ENCODE assay signal across 8 cellular contexts in the genomic region with DNA sequence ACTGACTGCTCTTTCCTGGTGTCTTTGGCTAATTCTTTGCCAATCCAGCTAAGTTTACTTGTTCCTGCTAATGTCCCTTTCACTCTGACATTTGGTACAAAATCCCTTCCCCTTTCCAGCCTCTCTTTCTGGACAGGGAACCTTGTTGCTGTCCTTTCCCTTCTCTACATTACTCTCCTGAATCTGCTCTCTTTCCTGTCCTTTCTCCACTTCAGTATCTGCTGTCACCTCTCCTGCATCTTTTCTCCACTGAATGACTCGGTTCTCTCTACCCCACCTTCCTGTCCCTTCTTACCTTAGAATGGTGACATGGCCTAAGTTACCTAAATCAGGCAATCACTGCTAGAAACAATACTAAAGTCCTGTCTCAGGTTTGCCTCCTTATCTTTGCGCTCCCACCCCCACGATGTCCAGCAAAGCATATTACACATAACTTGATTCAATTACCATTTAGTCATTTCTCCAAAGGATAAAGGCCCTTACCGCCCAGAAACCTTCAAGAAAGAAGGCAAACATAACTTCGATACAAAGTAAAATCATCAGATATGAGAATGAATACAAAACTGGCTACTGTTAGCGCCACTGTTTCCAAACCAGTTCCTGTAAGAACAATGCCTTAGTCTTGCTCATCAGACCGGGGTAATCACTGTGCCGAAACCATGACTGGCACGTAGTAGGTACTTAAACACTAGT. TPM values are rescaled to one million over a fixed set of nuclear protein-coding genes. Genes with fewer than 3 reads are reported as not detected.
DNase-seq lines count a peak whose midpoint lies in the region; ATAC-seq and TF ChIP-seq lines count a peak whose summit lies in the region.

No MANE protein-coding gene starts in this region.

- intact Hi-C loops in stomach (cut with DNase I; ENCODE audit: low total_unique reads) = no loop called here

- peaks cover 17% of the 10 kb centered on the region for H3K36me3 Mint-ChIP-seq in activated CD4-positive, alpha-beta memory T cell treated with anti-CD3 and anti-CD28 coated beads, Interleukin-2, amount 10 ng/mL, durations not matched to agents 7 days and 5 days (ENCODE audit: low read depth)

- peak overlapping the region; percentile 78 for H3K4me3 Mint-ChIP-seq in activated CD4-positive, alpha-beta memory T cell treated with anti-CD3 and anti-CD28 coated beads, Interleukin-2, amount 10 ng/mL, durations not matched to agents 7 days and 5 days

- 1 to 6% (median 3%) methylated on average over 9 of the region's 9 CpGs for WGBS in stomach, 5 donors

- H3K27me3 ChIP-seq in iPS-18a (ENCODE audit: control insufficient read depth, insufficient read depth, low read length) (no peaks in the 10 kb centered on the region), stomach (no peaks in the 10 kb centered on the region)

- H3K9me3 ChIP-seq in iPS-18a (ENCODE audit: control insufficient read depth, low read depth, low read length) = no peaks in the 10 kb centered on the region
- H3K9me3 ChIP-seq in stomach = no peaks in the 10 kb centered on the region

- ATAC-seq in GM18909 (IDR thresholded peaks at IDR 0.05; ENCODE audit: poor library complexity, unreplicated experiment) (no peak), HG02870 (IDR thresholded peaks at IDR 0.05; ENCODE audit: unreplicated experiment) (no peak)

- peak overlapping the region; percentile 52 for H3K27ac Mint-ChIP-seq in activated CD4-positive, alpha-beta memory T cell treated with anti-CD3 and anti-CD28 coated beads, Interleukin-2, amount 10 ng/mL, durations not matched to agents 7 days and 5 days

- H3K9ac ChIP-seq in iPS-18a (ENCODE audit: low read length) = peak overlapping the region; percentile 74

- TF ChIP-seq EP300 in stomach (IDR thresholded peaks at IDR 0.05) = no peak

- DNase-seq in DMS53 (lab: John Stamatoyannopoulos, UW) (peak; percentile 31), DMS53 treated with DMSO at 0.1 percent for 48 hours (lab: John Stamatoyannopoulos, UW; ENCODE audit: unreplicated experiment) (no peak), stomach (no peak), GM19238 (ENCODE audit: insufficient read length, low spot score) (no peak)
- DNase-seq in activated CD4-positive, alpha-beta memory T cell treated with anti-CD3 and anti-CD28 coated beads, Interleukin-2, amount 10 ng/mL, durations not matched to agents 7 days and 5 days = no peak

- no peaks in the 10 kb centered on the region for H3K9me3 Mint-ChIP-seq in activated CD4-positive, alpha-beta memory T cell treated with anti-CD3 and anti-CD28 coated beads, Interleukin-2, amount 10 ng/mL, durations not matched to agents 7 days and 5 days

- POLR2A ChIA-PET in activated CD4-positive, alpha-beta memory T cell treated with anti-CD3 and anti-CD28 coated beads, Interleukin-2, amount 10 ng/mL, durations not matched to agents 7 days and 5 days (lab: Charles Lee) = interaction anchor here (1.0 kb wide), 1 partner anchor 11 kb away, joined by 3 read pairs; no protein-coding TSS in a partner anchor

- H3K4me1 Mint-ChIP-seq in activated CD4-positive, alpha-beta memory T cell treated with anti-CD3 and anti-CD28 coated beads, Interleukin-2, amount 10 ng/mL, durations not matched to agents 7 days and 5 days = peaks cover 37% of the 10 kb centered on the region

- no peaks in the 10 kb centered on the region for H3K27me3 Mint-ChIP-seq in activated CD4-positive, alpha-beta memory T cell treated with anti-CD3 and anti-CD28 coated beads, Interleukin-2, amount 10 ng/mL, durations not matched to agents 7 days and 5 days

- H3K4me1 ChIP-seq in iPS-18a (ENCODE audit: control insufficient read depth, low read depth, low read length) = no peaks in the 10 kb centered on the region
- H3K4me1 ChIP-seq in stomach = peaks cover 13 to 44% (median 33%) of the 10 kb centered on the region in 4 donors

- TF ChIP-seq POLR2A in stomach (IDR thresholded peaks at IDR 0.05) = no peak

- H3K4me3 ChIP-seq in iPS-18a (ENCODE audit: low read length) (peak overlapping the region; percentile 93), stomach (peak overlapping the region; percentile 64 to 97 (median 86))

- CTCF ChIA-PET in activated CD4-positive, alpha-beta memory T cell treated with anti-CD3 and anti-CD28 coated beads, Interleukin-2, amount 10 ng/mL, durations not matched to agents 7 days and 5 days (lab: Charles Lee) = interaction anchor here (0.7 kb wide), 1 partner anchor 143 kb away, joined by 3 read pairs; no protein-coding TSS in a partner anchor

- TF ChIP-seq CTCF in stomach (IDR thresholded peaks at IDR 0.05) = no peak

- no peak overlapping the region for H3K27ac ChIP-seq in iPS-18a (ENCODE audit: low read length)
- H3K27ac ChIP-seq in stomach = peak overlapping the region; percentile 50 to 97 (median 96)

- H3K36me3 ChIP-seq in iPS-18a (ENCODE audit: control insufficient read depth, low read depth, low read length) (no peaks in the 10 kb centered on the region), stomach (peaks cover 0 to 5% (median 0%) of the 10 kb centered on the region in 4 donors)

RNA-seq across cellular contexts. Expression of gene BOD1L1, which starts 0.9 kb away (rescaled TPM):
- 10 to 100 TPM; 32.2 to 34.8 TPM for total RNA-seq in activated CD4-positive, alpha-beta memory T cell treated with anti-CD3 and anti-CD28 coated beads, Interleukin-2, amount 10 ng/mL, durations not matched to agents 7 days and 5 days
- total RNA-seq in stomach = 10 to 100 TPM; 28.4 to 61.7 (median 46.9) TPM
- 10 to 100 TPM in 1 of 3 donors, 1 to 10 TPM in 2; 8.2 to 11.8 (median 8.4) TPM for polyA plus RNA-seq in stomach
